25 cellular contexts compared by ENCODE assay signal in the genomic region with DNA sequence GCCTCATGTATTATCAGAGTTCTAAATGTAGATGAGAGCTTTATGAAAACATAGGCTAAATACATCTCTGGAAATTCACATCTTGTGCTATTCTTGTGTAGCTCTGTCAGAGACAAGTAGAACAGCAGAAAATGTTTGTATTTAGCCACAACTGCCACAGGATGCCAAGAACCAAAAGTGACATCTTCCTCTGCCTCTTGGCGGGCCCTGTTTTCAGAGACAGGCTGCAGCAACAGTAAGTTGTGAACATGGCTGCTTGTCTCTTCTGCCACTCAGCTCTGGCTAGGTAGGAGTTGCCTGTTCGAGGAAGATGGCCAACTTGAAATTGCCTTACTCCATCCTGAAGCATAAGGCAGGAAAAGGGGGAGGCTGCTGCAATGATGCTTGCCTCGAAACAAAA.
"Had no signal": no experiment of that assay in that cellular context is flagged by ENCODE, and none has a peak within 500 bp of the region (broad histone marks: within the 10 kb centered on the region; RNA-seq: fewer than 3 reads in every experiment).

No MANE protein-coding gene starts in this region.

- H3K4me3 ChIP-seq: MG63 had no signal

- H3K36me3 ChIP-seq: MG63 had no signal

- DNase-seq: activated CD4-positive, alpha-beta T cell treated with anti-CD3 and anti-CD28 coated beads for 48 hours; activated CD4-positive, alpha-beta T cell treated with anti-CD3 and anti-CD28 coated beads, Interleukin-2, amount 50 U/mL, for 4 hours; activated CD4-positive, CD25-positive, alpha-beta regulatory T cell treated with anti-CD3 and anti-CD28 coated beads, Interleukin-2, amount 50 U/mL, for 72 hours; activated CD8-positive, alpha-beta memory T cell treated with anti-CD3 and anti-CD28 coated beads for 24 hours; activated gamma-delta T cell treated with Interleukin-2 at 50 U/mL for 16 hours; activated naive CD4-positive, alpha-beta T cell treated with anti-CD3 and anti-CD28 coated beads, Interleukin-2, amount 10 ng/mL, durations not matched to agents 7 days and 5 days; activated naive CD8-positive, alpha-beta T cell treated with anti-CD3 and anti-CD28 coated beads for 36 hours; activated T-cell treated with anti-CD3 and anti-CD28 coated beads, Interleukin-2, amount 50 U/mL, for 72 hours; MG63; MV-4-11; NCI-H1092 treated with DMSO at 0.1 percent for 48 hours; NCI-H1417 treated with DMSO at 0.1 percent for 48 hours; NCI-H1694; NCI-H2029; NCI-H2107; NCI-H2171 treated with DMSO at 0.1 percent for 48 hours; NCI-H345; NCI-H510A; NCI-H526 treated with DMSO at 0.1 percent for 48 hours; NCI-H82; SIG-M5; T-helper 17 cell; T-helper 9 cell had no signal

- H3K9me3 ChIP-seq: MG63 had no signal

- H3K4me3 Mint-ChIP-seq: activated naive CD4-positive, alpha-beta T cell treated with anti-CD3 and anti-CD28 coated beads, Interleukin-2, amount 10 ng/mL, durations not matched to agents 7 days and 5 days; activated naive CD8-positive, alpha-beta T cell treated with anti-CD3 and anti-CD28 coated beads for 36 hours; activated T-cell treated with anti-CD3 and anti-CD28 coated beads, Interleukin-2, amount 50 U/mL, for 72 hours; T-helper 17 cell; WTC11 had no signal

- H3K9me3 Mint-ChIP-seq: activated naive CD4-positive, alpha-beta T cell treated with anti-CD3 and anti-CD28 coated beads, Interleukin-2, amount 10 ng/mL, durations not matched to agents 7 days and 5 days; activated naive CD8-positive, alpha-beta T cell treated with anti-CD3 and anti-CD28 coated beads for 36 hours; activated T-cell treated with anti-CD3 and anti-CD28 coated beads, Interleukin-2, amount 50 U/mL, for 72 hours; activated T-helper 2 cell treated with anti-CD3 and anti-CD28 coated beads, Interferon-gamma antibody, Interleukin-2, Interleukin-4, amounts not matched to agents 10 μg/mL and 5 μg/mL and 100 μg/mL, durations not matched to agents 14 hours and 24 hours and 36 hours; WTC11 had no signal

- H3K27me3 Mint-ChIP-seq: activated naive CD4-positive, alpha-beta T cell treated with anti-CD3 and anti-CD28 coated beads, Interleukin-2, amount 10 ng/mL, durations not matched to agents 7 days and 5 days; activated naive CD8-positive, alpha-beta T cell treated with anti-CD3 and anti-CD28 coated beads for 36 hours; T-helper 17 cell had no signal

- ATAC-seq: activated T-cell treated with anti-CD3 and anti-CD28 coated beads, Interleukin-2, amount 50 U/mL, for 72 hours; T-helper 17 cell; WTC11 had no signal

- H3K27ac Mint-ChIP-seq: activated naive CD4-positive, alpha-beta T cell treated with anti-CD3 and anti-CD28 coated beads, Interleukin-2, amount 10 ng/mL, durations not matched to agents 7 days and 5 days; activated naive CD8-positive, alpha-beta T cell treated with anti-CD3 and anti-CD28 coated beads for 36 hours; activated T-cell treated with anti-CD3 and anti-CD28 coated beads, Interleukin-2, amount 50 U/mL, for 72 hours; activated T-helper 2 cell treated with anti-CD3 and anti-CD28 coated beads, Interferon-gamma antibody, Interleukin-2, Interleukin-4, amounts not matched to agents 10 μg/mL and 5 μg/mL and 100 μg/mL, durations not matched to agents 14 hours and 24 hours and 36 hours; T-helper 17 cell; WTC11 had no signal

- H3K4me1 Mint-ChIP-seq: activated naive CD4-positive, alpha-beta T cell treated with anti-CD3 and anti-CD28 coated beads, Interleukin-2, amount 10 ng/mL, durations not matched to agents 7 days and 5 days; activated naive CD8-positive, alpha-beta T cell treated with anti-CD3 and anti-CD28 coated beads for 36 hours; WTC11 had no signal

- H3K27me3 ChIP-seq: MG63 had no signal
